In genomic region chr19:42249149-42249750, GRCh38 we compare ENCODE assay signal across 1 cellular context.
TF ChIP-seq lines count a peak whose summit lies in the region.

No MANE protein-coding gene starts in this region.

TF ChIP-seq in SK-N-SH, 30 proteins besides CTCF, POLR2A, EP300 and RAD21 (continued from another document):
- no peak for TF ChIP-seq CHD2 (IDR thresholded peaks at IDR 0.05; ENCODE audit: low read length, partially characterized antibody)
- no peak for TF ChIP-seq USF2 (IDR thresholded peaks at IDR 0.05; ENCODE audit: borderline replicate concordance, low read depth, low read length)
- TF ChIP-seq IRF3 (IDR thresholded peaks at IDR 0.05; ENCODE audit: low read depth, low read length) = no peak
- TF ChIP-seq ELF1 (IDR thresholded peaks at IDR 0.05) = no peak
TF ChIP-seq in SK-N-SH: peak in this region for 0.
